Comparison of ENCODE assay signal across 9 cellular contexts in the genomic region with DNA sequence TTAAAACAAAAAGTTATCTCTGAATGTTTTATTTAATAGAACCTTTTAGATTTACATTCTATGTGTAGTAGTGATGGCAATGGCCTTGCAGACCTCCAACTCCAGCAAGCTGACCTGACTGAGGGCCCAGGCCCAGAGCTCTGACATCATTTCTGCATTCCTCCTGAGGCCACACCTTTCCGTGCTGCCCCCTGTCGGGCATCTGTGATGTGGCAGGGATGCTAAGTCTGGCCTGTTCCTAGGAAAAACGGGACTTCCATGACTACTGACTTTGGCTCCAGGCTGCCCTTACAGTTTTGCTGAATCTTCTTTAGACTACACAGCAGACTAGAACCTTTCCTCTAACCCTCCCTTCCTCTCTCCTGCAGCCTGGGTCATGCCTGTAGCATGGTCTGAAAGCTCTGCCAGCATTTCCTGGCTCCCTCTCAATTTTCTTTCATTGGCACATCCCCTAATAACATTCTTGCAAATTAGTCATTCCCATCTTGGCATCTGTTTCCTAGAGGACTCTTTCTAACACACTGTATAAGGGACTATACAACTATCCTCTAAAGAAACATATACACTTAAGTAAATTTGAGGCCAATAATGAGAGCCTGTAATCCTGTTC.
DNase-seq lines count a peak whose midpoint lies in the region; ATAC-seq, FAIRE-seq and TF ChIP-seq lines count a peak whose summit lies in the region.
"Had no signal": no experiment of that assay in that cellular context is flagged by ENCODE, and none has a peak within 500 bp of the region (broad histone marks: within the 10 kb centered on the region; RNA-seq: fewer than 3 reads in every experiment).

No MANE protein-coding gene starts in this region.

- H3K27me3 ChIP-seq in HCT116 (ENCODE audit: insufficient read depth, low read length) (no peaks in the 10 kb centered on the region), RWPE2 (ENCODE audit: insufficient read depth, poor library complexity, severe bottlenecking) (no peaks in the 10 kb centered on the region), esophagus squamous epithelium (no peaks in the 10 kb centered on the region)

- H3K36me3 Mint-ChIP-seq in activated T-helper 1 cell treated with anti-CD3 and anti-CD28 coated beads, Interleukin-12 subunit alpha, Interleukin-12 subunit beta, Interleukin-2, Interleukin-4 antibody, amounts not matched to agents 30 ng/mL and 10 ng/mL and 1 ng/mL, durations not matched to agents 14 hours and 24 hours and 36 hours (ENCODE audit: low read depth) = no peaks in the 10 kb centered on the region
- H3K36me3 Mint-ChIP-seq: naive thymus-derived CD4-positive, alpha-beta T cell had no signal

- H3K27ac ChIP-seq in HCT116 (ENCODE audit: low read depth, low read length) = no peak overlapping the region
- H3K27ac ChIP-seq in RWPE2 (ENCODE audit: poor library complexity, severe bottlenecking) = peak overlapping the region; percentile 5
- no peak overlapping the region for H3K27ac ChIP-seq in esophagus squamous epithelium

- 36 to 38% methylated on average over 3 of the region's 3 CpGs for WGBS in esophagus squamous epithelium, 2 donors

- no peaks in the 10 kb centered on the region for H3K27me3 Mint-ChIP-seq in activated T-helper 1 cell treated with anti-CD3 and anti-CD28 coated beads, Interleukin-12 subunit alpha, Interleukin-12 subunit beta, Interleukin-2, Interleukin-4 antibody, amounts not matched to agents 30 ng/mL and 10 ng/mL and 1 ng/mL, durations not matched to agents 14 hours and 24 hours and 36 hours (ENCODE audit: insufficient read depth)
- H3K27me3 Mint-ChIP-seq: naive thymus-derived CD4-positive, alpha-beta T cell had no signal

- H3K36me3 ChIP-seq in HCT116 (ENCODE audit: control insufficient read depth in 1 of 2, insufficient read depth in 2 of 2, low read length in 2 of 2) (no peaks in the 10 kb centered on the region), RWPE2 (ENCODE audit: low read depth) (no peaks in the 10 kb centered on the region), esophagus squamous epithelium (no peaks in the 10 kb centered on the region)

- no peak overlapping the region for H3K4me2 ChIP-seq in HCT116 (ENCODE audit: low read length)

- no peak overlapping the region for H3K4me3 ChIP-seq in HCT116 (replicated peaks in 1 of 2; ENCODE audit: low read depth in 1 of 2, low read length in 2 of 2)
- H3K4me3 ChIP-seq in RWPE2 (ENCODE audit: severe bottlenecking) = no peak overlapping the region
- no peak overlapping the region for H3K4me3 ChIP-seq in esophagus squamous epithelium

- H3K4me1 Mint-ChIP-seq in activated T-helper 1 cell treated with anti-CD3 and anti-CD28 coated beads, Interleukin-12 subunit alpha, Interleukin-12 subunit beta, Interleukin-2, Interleukin-4 antibody, amounts not matched to agents 30 ng/mL and 10 ng/mL and 1 ng/mL, durations not matched to agents 14 hours and 24 hours and 36 hours (ENCODE audit: low read depth) = no peaks in the 10 kb centered on the region
- H3K4me1 Mint-ChIP-seq: naive thymus-derived CD4-positive, alpha-beta T cell had no signal

- H3K9me3 Mint-ChIP-seq in activated T-helper 1 cell treated with anti-CD3 and anti-CD28 coated beads, Interleukin-12 subunit alpha, Interleukin-12 subunit beta, Interleukin-2, Interleukin-4 antibody, amounts not matched to agents 30 ng/mL and 10 ng/mL and 1 ng/mL, durations not matched to agents 14 hours and 24 hours and 36 hours = no peaks in the 10 kb centered on the region

- H3K9ac ChIP-seq in HCT116 (ENCODE audit: low read length) = no peak overlapping the region

- H2AFZ ChIP-seq in HCT116 (ENCODE audit: low read depth, low read length, poor library complexity, severe bottlenecking) = no peak overlapping the region

- no peaks in the 10 kb centered on the region for H4K20me1 ChIP-seq in HCT116 (ENCODE audit: insufficient read depth)

- ATAC-seq in HCT116 (no peak), RWPE2 (ENCODE audit: low read depth) (peak; percentile 81), HG02884 (IDR thresholded peaks at IDR 0.05; ENCODE audit: unreplicated experiment) (no peak)
- ATAC-seq: naive thymus-derived CD4-positive, alpha-beta T cell had no signal

- H3K4me1 ChIP-seq in HCT116 (ENCODE audit: control insufficient read depth in 1 of 2, insufficient read depth in 2 of 2, low read length in 2 of 2) (no peaks in the 10 kb centered on the region), RWPE2 (ENCODE audit: insufficient read depth, poor library complexity, severe bottlenecking) (peaks cover 10% of the 10 kb centered on the region), esophagus squamous epithelium (no peaks in the 10 kb centered on the region)

- intact Hi-C loops in HCT116 (cut with micrococcal nuclease) = no loop called here
- intact Hi-C loops in activated T-helper 1 cell treated with anti-CD3 and anti-CD28 coated beads, Interleukin-12 subunit alpha, Interleukin-12 subunit beta, Interleukin-2, Interleukin-4 antibody, amounts not matched to agents 30 ng/mL and 10 ng/mL and 1 ng/mL, durations not matched to agents 14 hours and 24 hours and 36 hours (cut with micrococcal nuclease) = no loop called here
- intact Hi-C loops in esophagus squamous epithelium (cut with DNase I) = no loop called here

- CTCF ChIA-PET in HCT116 (lab: Charles Lee) = no interaction called here

- TF ChIP-seq RAD21 in HCT116 (IDR thresholded peaks at IDR 0.05; ENCODE audit: low read depth) = no peak

- H3K9me3 ChIP-seq in HCT116 (ENCODE audit: control insufficient read depth in 1 of 2, insufficient read depth in 1 of 2, low read depth in 1 of 2, low read length in 2 of 2) (peaks cover 8 to 11% of the 10 kb centered on the region in 2 experiments; a peak in 2 of 4 replicates), RWPE2 (ENCODE audit: severe bottlenecking) (no peaks in the 10 kb centered on the region), esophagus squamous epithelium (no peaks in the 10 kb centered on the region)

- POLR2A ChIA-PET in HCT116 (lab: Charles Lee) = no interaction called here

- no peak for DNase-seq in D721Med (ENCODE audit: insufficient read length, low spot score)
- DNase-seq in HCT116 (ENCODE audit: low read depth, low spot score) = no peak
- no peak for DNase-seq in RWPE2 (ENCODE audit: low spot score)
- peak; percentile 60 for DNase-seq in iPS DF 4.7 (ENCODE audit: extremely low read depth, low spot score)
- no peak for DNase-seq in activated T-helper 1 cell treated with anti-CD3 and anti-CD28 coated beads, Interleukin-12 subunit alpha, Interleukin-12 subunit beta, Interleukin-2, Interleukin-4 antibody, amounts not matched to agents 30 ng/mL and 10 ng/mL and 1 ng/mL, durations not matched to agents 14 hours and 24 hours and 36 hours (ENCODE audit: low spot score)
- DNase-seq in globus pallidus (ENCODE audit: low spot score) = no peak
- no peak for DNase-seq in esophagus squamous epithelium (lab: John Stamatoyannopoulos, UW)
- DNase-seq: naive thymus-derived CD4-positive, alpha-beta T cell had no signal

- peak; percentile 54 for TF ChIP-seq CTCF in D721Med (IDR thresholded peaks at IDR 0.05; ENCODE audit: insufficient read depth, missing control alignments)
- peak in 2 of 3 experiments; percentile 42 to 46; a peak in 3 of 6 replicates for TF ChIP-seq CTCF in HCT116 (IDR thresholded peaks at IDR 0.05 in 2 of 3, conservative IDR thresholded peaks at IDR 0.05 in 1 of 3; ENCODE audit: borderline replicate concordance in 1 of 3, insufficient read depth in 1 of 3, low read depth in 2 of 3, low read length in 2 of 3)
- TF ChIP-seq CTCF in RWPE2 (IDR thresholded peaks at IDR 0.05; ENCODE audit: poor library complexity, severe bottlenecking) = peak; percentile 53
- TF ChIP-seq CTCF in esophagus squamous epithelium (IDR thresholded peaks at IDR 0.05) = no peak

- H3K4me3 Mint-ChIP-seq in activated T-helper 1 cell treated with anti-CD3 and anti-CD28 coated beads, Interleukin-12 subunit alpha, Interleukin-12 subunit beta, Interleukin-2, Interleukin-4 antibody, amounts not matched to agents 30 ng/mL and 10 ng/mL and 1 ng/mL, durations not matched to agents 14 hours and 24 hours and 36 hours = no peak overlapping the region
- H3K4me3 Mint-ChIP-seq: naive thymus-derived CD4-positive, alpha-beta T cell had no signal

- TF ChIP-seq POLR2A in HCT116 (IDR thresholded peaks at IDR 0.05; ENCODE audit: borderline replicate concordance, extremely low read depth, insufficient read depth, insufficient read length) = no peak
- no peak for TF ChIP-seq POLR2A in esophagus squamous epithelium (IDR thresholded peaks at IDR 0.05)

- no peak overlapping the region for H3K27ac Mint-ChIP-seq in activated T-helper 1 cell treated with anti-CD3 and anti-CD28 coated beads, Interleukin-12 subunit alpha, Interleukin-12 subunit beta, Interleukin-2, Interleukin-4 antibody, amounts not matched to agents 30 ng/mL and 10 ng/mL and 1 ng/mL, durations not matched to agents 14 hours and 24 hours and 36 hours
- H3K27ac Mint-ChIP-seq: naive thymus-derived CD4-positive, alpha-beta T cell had no signal

- H3K9me2 ChIP-seq in HCT116 (ENCODE audit: insufficient read depth) = no peaks in the 10 kb centered on the region

- peak; percentile 21 for FAIRE-seq in D721Med (lab: Jason Lieb, UNC)

- H3K79me2 ChIP-seq in HCT116 (ENCODE audit: insufficient read depth, low read length) = no peaks in the 10 kb centered on the region

- no TSS peak for BruUV-seq in HCT116 (replicated peaks; lab: Mats Ljungman, UMichigan)

- RAD21 ChIA-PET in HCT116 (lab: Charles Lee; ENCODE audit: low non-redundant PET in 1 of 2, low total read pairs in 2 of 2, uncharacterized antibody in 2 of 2, unreplicated experiment in 2 of 2) = no interaction called here

TF ChIP-seq in HCT116, 20 proteins besides CTCF, POLR2A, EP300 and RAD21 (continues in another document):
- TF ChIP-seq SIN3A (IDR thresholded peaks at IDR 0.05; ENCODE audit: low read depth) (no peak), TCF7L2 (IDR thresholded peaks at IDR 0.05; ENCODE audit: borderline replicate concordance, extremely low read depth, insufficient read depth, insufficient read length) (no peak), SRF (IDR thresholded peaks at IDR 0.05; ENCODE audit: low read depth) (no peak)
- TF ChIP-seq, protein P1, sequence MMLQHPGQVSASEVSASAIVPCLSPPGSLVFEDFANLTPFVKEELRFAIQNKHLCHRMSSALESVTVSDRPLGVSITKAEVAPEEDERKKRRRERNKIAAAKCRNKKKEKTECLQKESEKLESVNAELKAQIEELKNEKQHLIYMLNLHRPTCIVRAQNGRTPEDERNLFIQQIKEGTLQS (IDR thresholded peaks at IDR 0.05) = no peak

Comparison
In these comparisons a context has a peak if more than half of its experiments do, and no peak if none do; other contexts are left out.
1. CTCF ChIP-seq: peak in D721Med (single experiment), HCT116 (2 of 3) and RWPE2 (single experiment); none in esophagus squamous epithelium (0 of 6).